ENCODE assay signal across 11 cellular contexts in genomic region chr1:231106347-231106746, GRCh38. TPM values are rescaled to one million over a fixed set of nuclear protein-coding genes. Genes with fewer than 3 reads are reported as not detected.
A peak's percentile ranks its signal among the peaks of the same experiment; 100 is the strongest.
DNase-seq lines count a peak whose midpoint lies in the region; ATAC-seq and TF ChIP-seq lines count a peak whose summit lies in the region.
"Had no signal": no experiment of that assay in that cellular context is flagged by ENCODE, and none has a peak within 500 bp of the region (broad histone marks: within the 10 kb centered on the region; RNA-seq: fewer than 3 reads in every experiment).

No MANE protein-coding gene starts in this region.

- DNase-seq in Right ventricle myocardium superior (no peak), left ventricle myocardium inferior (no peak), foreskin melanocyte (peak; percentile 46), thoracic aorta (ENCODE audit: low spot score) (no peak), nephron progenitor cell (no peak), activated gamma-delta T cell (lab: John Stamatoyannopoulos, UW) (no peak)
- DNase-seq: AML-193, upper lobe of right lung had no signal

- no peaks in the 10 kb centered on the region for H3K36me3 ChIP-seq in left ventricle myocardium inferior
- H3K36me3 ChIP-seq in thoracic aorta, result no peaks in the 10 kb centered on the region
- H3K36me3 ChIP-seq: upper lobe of right lung had no signal

- H3K4me3 ChIP-seq in left ventricle myocardium inferior, result no peak overlapping the region
- no peak overlapping the region for H3K4me3 ChIP-seq in thoracic aorta
- H3K4me3 ChIP-seq: upper lobe of right lung had no signal

- H3K4me1 Mint-ChIP-seq in nephron progenitor cell, result peaks cover 4% of the 10 kb centered on the region
- peaks cover 5% of the 10 kb centered on the region for H3K4me1 Mint-ChIP-seq in activated T-helper 17 cell treated with anti-CD3 and anti-CD28 coated beads, Interleukin-2, amount 50 U/mL, for 72 hours

- H3K9me3 ChIP-seq in left ventricle myocardium inferior (replicated peaks) (no peaks in the 10 kb centered on the region), thoracic aorta (no peaks in the 10 kb centered on the region)
- H3K9me3 ChIP-seq: upper lobe of right lung had no signal

- H3K4me1 ChIP-seq in left ventricle myocardium inferior (peaks cover 14% of the 10 kb centered on the region), thoracic aorta (ENCODE audit: control insufficient read depth in 1 of 2, low read depth in 2 of 2) (peaks cover 3 to 13% of the 10 kb centered on the region in 2 donors)

- peaks cover 5% of the 10 kb centered on the region for H3K9me3 Mint-ChIP-seq in nephron progenitor cell
- no peaks in the 10 kb centered on the region for H3K9me3 Mint-ChIP-seq in activated T-helper 17 cell treated with anti-CD3 and anti-CD28 coated beads, Interleukin-2, amount 50 U/mL, for 72 hours
- H3K9me3 Mint-ChIP-seq: T-helper 2 cell treated with Interferon-gamma antibody and Interleukin-4, amounts not matched to agents 5 μg/mL and 100 μg/mL, for 36 hours had no signal

- H3K27ac Mint-ChIP-seq in nephron progenitor cell, result no peak overlapping the region
- no peak overlapping the region for H3K27ac Mint-ChIP-seq in activated T-helper 17 cell treated with anti-CD3 and anti-CD28 coated beads, Interleukin-2, amount 50 U/mL, for 72 hours
- H3K27ac Mint-ChIP-seq: T-helper 2 cell treated with Interferon-gamma antibody and Interleukin-4, amounts not matched to agents 5 μg/mL and 100 μg/mL, for 36 hours had no signal

- TF ChIP-seq CTCF in left ventricle myocardium inferior (IDR thresholded peaks at IDR 0.05; ENCODE audit: borderline replicate concordance) (no peak), thoracic aorta (IDR thresholded peaks at IDR 0.05) (no peak), nephron progenitor cell (IDR thresholded peaks at IDR 0.05) (no peak)

- peaks cover 34% of the 10 kb centered on the region for H3K27me3 Mint-ChIP-seq in nephron progenitor cell (ENCODE audit: low read depth, poor library complexity)
- H3K27me3 Mint-ChIP-seq in activated T-helper 17 cell treated with anti-CD3 and anti-CD28 coated beads, Interleukin-2, amount 50 U/mL, for 72 hours, result peaks cover 22% of the 10 kb centered on the region

- H3K36me3 Mint-ChIP-seq in nephron progenitor cell (ENCODE audit: low read depth), result no peaks in the 10 kb centered on the region
- H3K36me3 Mint-ChIP-seq in activated T-helper 17 cell treated with anti-CD3 and anti-CD28 coated beads, Interleukin-2, amount 50 U/mL, for 72 hours (ENCODE audit: low read depth), result no peaks in the 10 kb centered on the region

- H3K27ac ChIP-seq in left ventricle myocardium inferior (replicated peaks) (no peak overlapping the region), thoracic aorta (no peak overlapping the region)
- H3K27ac ChIP-seq: upper lobe of right lung had no signal

- H3K27me3 ChIP-seq in left ventricle myocardium inferior (ENCODE audit: low read depth) (peaks cover 9% of the 10 kb centered on the region), thoracic aorta (replicated peaks; ENCODE audit: insufficient read depth) (no peaks in the 10 kb centered on the region)
- H3K27me3 ChIP-seq: upper lobe of right lung had no signal

- peak; percentile 46 for ATAC-seq in Right ventricle myocardium superior (ENCODE audit: poor library complexity)
- ATAC-seq in SK-N-SH treated with all-trans-retinoic acid at 6 μM for 48 hours, result peak; percentile 78
- ATAC-seq in thoracic aorta (ENCODE audit: insufficient number of reproducible peaks, low FRiP score, low read depth), result peak; percentile 98
- no peak for ATAC-seq in activated T-helper 17 cell treated with anti-CD3 and anti-CD28 coated beads, Interleukin-2, amount 50 U/mL, for 72 hours (replicated peaks)
- ATAC-seq: upper lobe of right lung had no signal

- H3K4me3 Mint-ChIP-seq in nephron progenitor cell, result no peak overlapping the region
- no peak overlapping the region for H3K4me3 Mint-ChIP-seq in activated T-helper 17 cell treated with anti-CD3 and anti-CD28 coated beads, Interleukin-2, amount 50 U/mL, for 72 hours
- H3K4me3 Mint-ChIP-seq: T-helper 2 cell treated with Interferon-gamma antibody and Interleukin-4, amounts not matched to agents 5 μg/mL and 100 μg/mL, for 36 hours had no signal

- intact Hi-C loops in Right ventricle myocardium superior (cut with DNase I) (no loop called here), left ventricle myocardium inferior (cut with micrococcal nuclease) (no loop called here)

TF ChIP-seq in SK-N-SH treated with all-trans-retinoic acid at 6 μM for 48 hours, 23 proteins besides CTCF, POLR2A, EP300 and RAD21 (continues in another document):
- TF ChIP-seq OSR1 (CRISPR knock-in tag; IDR thresholded peaks at IDR 0.05) (no peak), ZNF70 (CRISPR knock-in tag; IDR thresholded peaks at IDR 0.05) (no peak), ZNF8 (CRISPR knock-in tag; IDR thresholded peaks at IDR 0.05) (no peak), ZC3H10 (CRISPR knock-in tag; IDR thresholded peaks at IDR 0.05) (no peak), GLIS3 (CRISPR knock-in tag; IDR thresholded peaks at IDR 0.05) (no peak), ARNTL (CRISPR knock-in tag; IDR thresholded peaks at IDR 0.05; ENCODE audit: borderline replicate concordance, low read depth) (no peak), SNAI2 (CRISPR knock-in tag; IDR thresholded peaks at IDR 0.05) (no peak), ZFP30 (CRISPR knock-in tag; IDR thresholded peaks at IDR 0.05) (no peak), POU6F1 (CRISPR knock-in tag; IDR thresholded peaks at IDR 0.05; ENCODE audit: borderline replicate concordance, low read depth) (no peak), TCF4 (CRISPR knock-in tag; IDR thresholded peaks at IDR 0.05; ENCODE audit: borderline replicate concordance) (no peak), TOX (CRISPR knock-in tag; IDR thresholded peaks at IDR 0.05; ENCODE audit: borderline replicate concordance) (no peak), BACH2 (CRISPR knock-in tag; IDR thresholded peaks at IDR 0.05; ENCODE audit: borderline replicate concordance) (no peak), ZNF565 (CRISPR knock-in tag; conservative IDR thresholded peaks at IDR 0.05; ENCODE audit: low read depth) (no peak)
- TF ChIP-seq, protein P1, sequence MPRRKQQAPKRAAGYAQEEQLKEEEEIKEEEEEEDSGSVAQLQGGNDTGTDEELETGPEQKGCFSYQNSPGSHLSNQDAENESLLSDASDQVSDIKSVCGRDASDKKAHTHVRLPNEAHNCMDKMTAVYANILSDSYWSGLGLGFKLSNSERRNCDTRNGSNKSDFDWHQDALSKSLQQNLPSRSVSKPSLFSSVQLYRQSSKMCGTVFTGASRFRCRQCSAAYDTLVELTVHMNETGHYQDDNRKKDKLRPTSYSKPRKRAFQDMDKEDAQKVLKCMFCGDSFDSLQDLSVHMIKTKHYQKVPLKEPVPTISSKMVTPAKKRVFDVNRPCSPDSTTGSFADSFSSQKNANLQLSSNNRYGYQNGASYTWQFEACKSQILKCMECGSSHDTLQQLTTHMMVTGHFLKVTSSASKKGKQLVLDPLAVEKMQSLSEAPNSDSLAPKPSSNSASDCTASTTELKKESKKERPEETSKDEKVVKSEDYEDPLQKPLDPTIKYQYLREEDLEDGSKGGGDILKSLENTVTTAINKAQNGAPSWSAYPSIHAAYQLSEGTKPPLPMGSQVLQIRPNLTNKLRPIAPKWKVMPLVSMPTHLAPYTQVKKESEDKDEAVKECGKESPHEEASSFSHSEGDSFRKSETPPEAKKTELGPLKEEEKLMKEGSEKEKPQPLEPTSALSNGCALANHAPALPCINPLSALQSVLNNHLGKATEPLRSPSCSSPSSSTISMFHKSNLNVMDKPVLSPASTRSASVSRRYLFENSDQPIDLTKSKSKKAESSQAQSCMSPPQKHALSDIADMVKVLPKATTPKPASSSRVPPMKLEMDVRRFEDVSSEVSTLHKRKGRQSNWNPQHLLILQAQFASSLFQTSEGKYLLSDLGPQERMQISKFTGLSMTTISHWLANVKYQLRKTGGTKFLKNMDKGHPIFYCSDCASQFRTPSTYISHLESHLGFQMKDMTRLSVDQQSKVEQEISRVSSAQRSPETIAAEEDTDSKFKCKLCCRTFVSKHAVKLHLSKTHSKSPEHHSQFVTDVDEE (CRISPR knock-in tag; IDR thresholded peaks at IDR 0.05), result no peak; the same call in 1 of the 2 replicates
- TF ChIP-seq, protein P2, sequence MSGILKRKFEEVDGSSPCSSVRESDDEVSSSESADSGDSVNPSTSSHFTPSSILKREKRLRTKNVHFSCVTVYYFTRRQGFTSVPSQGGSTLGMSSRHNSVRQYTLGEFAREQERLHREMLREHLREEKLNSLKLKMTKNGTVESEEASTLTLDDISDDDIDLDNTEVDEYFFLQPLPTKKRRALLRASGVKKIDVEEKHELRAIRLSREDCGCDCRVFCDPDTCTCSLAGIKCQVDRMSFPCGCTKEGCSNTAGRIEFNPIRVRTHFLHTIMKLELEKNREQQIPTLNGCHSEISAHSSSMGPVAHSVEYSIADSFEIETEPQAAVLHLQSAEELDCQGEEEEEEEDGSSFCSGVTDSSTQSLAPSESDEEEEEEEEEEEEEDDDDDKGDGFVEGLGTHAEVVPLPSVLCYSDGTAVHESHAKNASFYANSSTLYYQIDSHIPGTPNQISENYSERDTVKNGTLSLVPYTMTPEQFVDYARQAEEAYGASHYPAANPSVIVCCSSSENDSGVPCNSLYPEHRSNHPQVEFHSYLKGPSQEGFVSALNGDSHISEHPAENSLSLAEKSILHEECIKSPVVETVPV (CRISPR knock-in tag; IDR thresholded peaks at IDR 0.05), result no peak

RNA-seq across cellular contexts. Expression of gene TRIM67, which starts 55.5 kb away (rescaled TPM):
- total RNA-seq in Right ventricle myocardium superior, result 0.05 TPM
- total RNA-seq in left ventricle myocardium inferior, result 0.08 TPM
- total RNA-seq in thoracic aorta, result not detected
- total RNA-seq in activated T-helper 17 cell treated with anti-CD3 and anti-CD28 coated beads, Interleukin-2, amount 50 U/mL, for 72 hours, result not detected
- total RNA-seq: upper lobe of right lung had no signal
